In the genomic region with DNA sequence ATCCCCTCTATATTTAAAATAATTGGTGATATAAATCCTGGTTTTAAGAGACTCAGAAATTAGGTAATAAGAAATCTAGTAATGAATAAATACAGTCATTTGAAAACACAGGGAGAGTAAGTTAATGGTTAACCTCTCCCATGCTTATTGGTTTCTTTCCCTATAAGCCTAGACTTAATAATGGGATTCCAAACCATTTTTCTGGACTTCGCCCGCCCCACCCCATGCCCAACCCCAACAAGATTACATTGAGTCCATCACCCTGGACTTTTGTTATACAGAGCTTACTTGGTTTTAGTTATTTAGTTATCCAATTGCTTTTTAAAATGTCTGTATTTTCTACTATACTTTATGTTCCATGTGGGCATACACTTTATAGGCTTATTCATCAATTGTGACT, we compare ENCODE assay signal across 1 cellular context.
TF ChIP-seq lines count a peak whose summit lies in the region.

No MANE protein-coding gene starts in this region.

TF ChIP-seq in GM23338, 12 proteins besides CTCF, POLR2A, EP300 and RAD21 (continued from another document):
- TF ChIP-seq, protein P1, sequence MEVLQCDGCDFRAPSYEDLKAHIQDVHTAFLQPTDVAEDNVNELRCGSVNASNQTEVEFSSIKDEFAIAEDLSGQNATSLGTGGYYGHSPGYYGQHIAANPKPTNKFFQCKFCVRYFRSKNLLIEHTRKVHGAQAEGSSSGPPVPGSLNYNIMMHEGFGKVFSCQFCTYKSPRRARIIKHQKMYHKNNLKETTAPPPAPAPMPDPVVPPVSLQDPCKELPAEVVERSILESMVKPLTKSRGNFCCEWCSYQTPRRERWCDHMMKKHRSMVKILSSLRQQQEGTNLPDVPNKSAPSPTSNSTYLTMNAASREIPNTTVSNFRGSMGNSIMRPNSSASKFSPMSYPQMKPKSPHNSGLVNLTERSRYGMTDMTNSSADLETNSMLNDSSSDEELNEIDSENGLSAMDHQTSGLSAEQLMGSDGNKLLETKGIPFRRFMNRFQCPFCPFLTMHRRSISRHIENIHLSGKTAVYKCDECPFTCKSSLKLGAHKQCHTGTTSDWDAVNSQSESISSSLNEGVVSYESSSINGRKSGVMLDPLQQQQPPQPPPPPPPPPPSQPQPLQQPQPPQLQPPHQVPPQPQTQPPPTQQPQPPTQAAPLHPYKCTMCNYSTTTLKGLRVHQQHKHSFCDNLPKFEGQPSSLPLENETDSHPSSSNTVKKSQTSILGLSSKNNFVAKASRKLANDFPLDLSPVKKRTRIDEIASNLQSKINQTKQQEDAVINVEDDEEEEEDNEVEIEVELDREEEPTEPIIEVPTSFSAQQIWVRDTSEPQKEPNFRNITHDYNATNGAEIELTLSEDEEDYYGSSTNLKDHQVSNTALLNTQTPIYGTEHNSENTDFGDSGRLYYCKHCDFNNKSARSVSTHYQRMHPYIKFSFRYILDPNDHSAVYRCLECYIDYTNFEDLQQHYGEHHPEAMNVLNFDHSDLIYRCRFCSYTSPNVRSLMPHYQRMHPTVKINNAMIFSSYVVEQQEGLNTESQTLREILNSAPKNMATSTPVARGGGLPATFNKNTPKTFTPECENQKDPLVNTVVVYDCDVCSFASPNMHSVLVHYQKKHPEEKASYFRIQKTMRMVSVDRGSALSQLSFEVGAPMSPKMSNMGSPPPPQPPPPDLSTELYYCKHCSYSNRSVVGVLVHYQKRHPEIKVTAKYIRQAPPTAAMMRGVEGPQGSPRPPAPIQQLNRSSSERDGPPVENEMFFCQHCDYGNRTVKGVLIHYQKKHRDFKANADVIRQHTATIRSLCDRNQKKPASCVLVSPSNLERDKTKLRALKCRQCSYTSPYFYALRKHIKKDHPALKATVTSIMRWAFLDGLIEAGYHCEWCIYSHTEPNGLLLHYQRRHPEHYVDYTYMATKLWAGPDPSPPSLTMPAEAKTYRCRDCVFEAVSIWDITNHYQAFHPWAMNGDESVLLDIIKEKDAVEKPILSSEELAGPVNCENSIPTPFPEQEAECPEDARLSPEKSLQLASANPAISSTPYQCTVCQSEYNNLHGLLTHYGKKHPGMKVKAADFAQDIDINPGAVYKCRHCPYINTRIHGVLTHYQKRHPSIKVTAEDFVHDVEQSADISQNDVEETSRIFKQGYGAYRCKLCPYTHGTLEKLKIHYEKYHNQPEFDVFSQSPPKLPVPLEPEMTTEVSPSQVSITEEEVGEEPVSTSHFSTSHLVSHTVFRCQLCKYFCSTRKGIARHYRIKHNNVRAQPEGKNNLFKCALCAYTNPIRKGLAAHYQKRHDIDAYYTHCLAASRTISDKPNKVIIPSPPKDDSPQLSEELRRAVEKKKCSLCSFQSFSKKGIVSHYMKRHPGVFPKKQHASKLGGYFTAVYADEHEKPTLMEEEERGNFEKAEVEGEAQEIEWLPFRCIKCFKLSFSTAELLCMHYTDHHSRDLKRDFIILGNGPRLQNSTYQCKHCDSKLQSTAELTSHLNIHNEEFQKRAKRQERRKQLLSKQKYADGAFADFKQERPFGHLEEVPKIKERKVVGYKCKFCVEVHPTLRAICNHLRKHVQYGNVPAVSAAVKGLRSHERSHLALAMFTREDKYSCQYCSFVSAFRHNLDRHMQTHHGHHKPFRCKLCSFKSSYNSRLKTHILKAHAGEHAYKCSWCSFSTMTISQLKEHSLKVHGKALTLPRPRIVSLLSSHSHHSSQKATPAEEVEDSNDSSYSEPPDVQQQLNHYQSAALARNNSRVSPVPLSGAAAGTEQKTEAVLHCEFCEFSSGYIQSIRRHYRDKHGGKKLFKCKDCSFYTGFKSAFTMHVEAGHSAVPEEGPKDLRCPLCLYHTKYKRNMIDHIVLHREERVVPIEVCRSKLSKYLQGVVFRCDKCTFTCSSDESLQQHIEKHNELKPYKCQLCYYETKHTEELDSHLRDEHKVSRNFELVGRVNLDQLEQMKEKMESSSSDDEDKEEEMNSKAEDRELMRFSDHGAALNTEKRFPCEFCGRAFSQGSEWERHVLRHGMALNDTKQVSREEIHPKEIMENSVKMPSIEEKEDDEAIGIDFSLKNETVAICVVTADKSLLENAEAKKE (CRISPR knock-in tag; IDR thresholded peaks at IDR 0.05) = no peak
- no peak for TF ChIP-seq NANOG (IDR thresholded peaks at IDR 0.05; ENCODE audit: borderline replicate concordance)
